ENCODE assay signal across 8 cellular contexts in genomic region chr15:44537728-44538240, GRCh38. TPM values are rescaled to one million over a fixed set of nuclear protein-coding genes. Genes with fewer than 3 reads are reported as not detected.
DNase-seq lines count a peak whose midpoint lies in the region; ATAC-seq and TF ChIP-seq lines count a peak whose summit lies in the region.

No MANE protein-coding gene starts in this region.

- peaks cover 31% of the 10 kb centered on the region for H3K4me1 ChIP-seq in SJSA1 (replicated peaks)
- H3K4me1 ChIP-seq in endodermal cell (ENCODE audit: control insufficient read depth, insufficient read depth, low read length): no peaks in the 10 kb centered on the region

- H3K27ac Mint-ChIP-seq in endodermal cell: peak overlapping the region; percentile 42

- peak overlapping the region; percentile 77 for H3K4me2 ChIP-seq in neural cell (ENCODE audit: low read length)

- no peak for TF ChIP-seq EP300 in neural cell (conservative IDR thresholded peaks at IDR 0.05; ENCODE audit: poor library complexity, severe bottlenecking)

- H3F3A ChIP-seq in neural cell (ENCODE audit: insufficient read depth, low read length, poor library complexity, severe bottlenecking): no peaks in the 10 kb centered on the region

- H3K27me3 ChIP-seq in SJSA1 (replicated peaks) (no peaks in the 10 kb centered on the region), endodermal cell (ENCODE audit: control insufficient read depth, insufficient read depth, low read length, poor library complexity, severe bottlenecking) (no peaks in the 10 kb centered on the region), neural cell (ENCODE audit: insufficient read depth, low read depth, low read length) (no peaks in the 10 kb centered on the region)

- H3K9me3 Mint-ChIP-seq in endodermal cell: no peaks in the 10 kb centered on the region

- peak overlapping the region; percentile 87 for H3K4me3 ChIP-seq in SJSA1
- H3K4me3 ChIP-seq in endodermal cell (ENCODE audit: low read length): peak overlapping the region; percentile 88
- peak overlapping the region; percentile 90 for H3K4me3 ChIP-seq in neural cell (ENCODE audit: low read length)

- H3K9me3 ChIP-seq in SJSA1 (replicated peaks): no peaks in the 10 kb centered on the region
- no peaks in the 10 kb centered on the region for H3K9me3 ChIP-seq in endodermal cell (ENCODE audit: control insufficient read depth, low read length)
- H3K9me3 ChIP-seq in neural cell (ENCODE audit: low read length): no peaks in the 10 kb centered on the region

- H3K9me2 ChIP-seq in neural cell (ENCODE audit: insufficient read depth, low read length): no peaks in the 10 kb centered on the region

- peak overlapping the region; percentile 87 for H3K9ac ChIP-seq in endodermal cell (ENCODE audit: extremely low read depth, low read length, poor library complexity, severe bottlenecking)
- peak overlapping the region; percentile 81 for H3K9ac ChIP-seq in neural cell (ENCODE audit: low read length)

- WGBS in endodermal cell (ENCODE audit: insufficient coverage in 1 of 2, insufficient read length in 1 of 2), 2 experiments: 11 to 20% methylated on average over 4 to 10 of the region's 13 CpGs

- peak; percentile 14 for DNase-seq in activated T-cell treated with anti-CD3 and anti-CD28 coated beads for 24 hours (ENCODE audit: low read depth)
- no peak for DNase-seq in activated T-cell treated with anti-CD3 and anti-CD28 coated beads, Interleukin-2, amount 50 U/mL, for 1 hour
- peak in 1 of 2 experiments; percentile 65 for DNase-seq in SJSA1 (ENCODE audit: low read depth in 1 of 2, low spot score in 2 of 2)
- DNase-seq in endodermal cell: no peak
- DNase-seq in NCI-H1105 (lab: John Stamatoyannopoulos, UW): no peak
- no peak for DNase-seq in cerebellum (ENCODE audit: low spot score)

- H3K36me3 Mint-ChIP-seq in endodermal cell (ENCODE audit: low read depth): peaks cover 48% of the 10 kb centered on the region

- peaks cover 14% of the 10 kb centered on the region for H3K4me1 Mint-ChIP-seq in endodermal cell

- no peaks in the 10 kb centered on the region for H4K20me1 ChIP-seq in neural cell (ENCODE audit: insufficient read depth)

- H3K36me3 ChIP-seq in SJSA1: peaks cover 39% of the 10 kb centered on the region
- peaks cover 26% of the 10 kb centered on the region for H3K36me3 ChIP-seq in endodermal cell (ENCODE audit: control insufficient read depth, insufficient read depth, low read length)
- H3K36me3 ChIP-seq in neural cell (ENCODE audit: insufficient read depth, low read length): no peaks in the 10 kb centered on the region

- H3K79me2 ChIP-seq in neural cell (replicated peaks; ENCODE audit: insufficient read depth, low read length): peaks cover 22% of the 10 kb centered on the region

- H3K27ac ChIP-seq in SJSA1 (peak overlapping the region; percentile 88), endodermal cell (ENCODE audit: low read depth, low read length) (peak overlapping the region; percentile 91), neural cell (ENCODE audit: low read length) (peak overlapping the region; percentile 77)

- TF ChIP-seq CTCF in endodermal cell (conservative IDR thresholded peaks at IDR 0.05) (peak; percentile 28), neural cell (IDR thresholded peaks at IDR 0.05; ENCODE audit: poor library complexity, severe bottlenecking) (no peak)

- peak overlapping the region; percentile 77 for H3K4me3 Mint-ChIP-seq in endodermal cell

- H3K27me3 Mint-ChIP-seq in endodermal cell (ENCODE audit: insufficient read depth): no peaks in the 10 kb centered on the region

- peak overlapping the region; percentile 51 for H2AFZ ChIP-seq in neural cell (ENCODE audit: low read depth, low read length)

- TF ChIP-seq RAD21 in neural cell (conservative IDR thresholded peaks at IDR 0.05): no peak

- no peak for ATAC-seq in GM18909 (IDR thresholded peaks at IDR 0.05; ENCODE audit: poor library complexity, unreplicated experiment)

TF ChIP-seq in neural cell, 6 proteins besides CTCF, POLR2A, EP300 and RAD21:
- TF ChIP-seq REST (IDR thresholded peaks at IDR 0.05; ENCODE audit: borderline replicate concordance): no peak

RNA-seq across cellular contexts. Expression of gene EIF3J, which starts 0.8 kb away (rescaled TPM):
- 61.6 and 66.4 TPM in 2 replicates for total RNA-seq in SJSA1 (2014; rRNA removed; shearing (Covaris generic))
- 10 to 100 TPM; 71.4 to 76.5 TPM for total RNA-seq in endodermal cell
- 56.9 TPM for polyA plus RNA-seq in endodermal cell (2013, experiment 1 of 2)
- 56.8 TPM for polyA plus RNA-seq in endodermal cell (2013, experiment 2 of 2)
- polyA plus RNA-seq in neural cell: 51.4 and 52.9 TPM in 2 replicates
- 61.1 and 76.1 TPM in 2 replicates for polyA minus RNA-seq in neural cell
- total RNA-seq in cerebellum: 50.4 TPM
